Comparison of ENCODE assay signal across 18 cellular contexts in the genomic region with DNA sequence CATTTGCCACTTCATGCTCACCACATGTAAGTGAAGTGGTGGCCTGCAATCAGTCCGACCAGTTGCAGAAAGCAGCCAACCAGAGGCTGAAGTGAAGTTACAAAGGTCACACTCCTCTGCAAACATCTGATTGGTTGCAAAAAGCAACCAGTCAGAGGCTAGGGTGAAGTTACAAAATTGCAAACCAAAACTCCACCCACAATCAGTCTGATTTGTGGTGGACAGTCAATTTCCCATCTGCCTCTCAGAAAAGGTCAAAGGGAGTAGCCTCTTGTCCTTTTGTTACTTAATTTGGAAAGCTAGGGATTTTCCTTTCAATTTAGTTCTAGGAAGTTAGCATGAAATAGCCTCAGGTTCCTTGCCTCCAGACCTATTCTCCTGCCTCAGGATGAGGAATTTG.
DNase-seq lines count a peak whose midpoint lies in the region; ATAC-seq and TF ChIP-seq lines count a peak whose summit lies in the region.
"Had no signal": no experiment of that assay in that cellular context is flagged by ENCODE, and none has a peak within 500 bp of the region (broad histone marks: within the 10 kb centered on the region; RNA-seq: fewer than 3 reads in every experiment).

No MANE protein-coding gene starts in this region.

- H3K4me1 Mint-ChIP-seq in stimulated activated naive B cell treated with anti-CD40 and anti-IgM and Interleukin-4, amounts not matched to agents 10 μg/mL and 1 μg/mL and 100 μg/mL, for 72 hours, result peaks cover 2 to 6% of the 10 kb centered on the region in 2 donors
- H3K4me1 Mint-ChIP-seq: CD14-positive monocyte had no signal

- peaks cover 22 to 29% of the 10 kb centered on the region in 2 donors for H3K9me3 Mint-ChIP-seq in stimulated activated naive B cell treated with anti-CD40 and anti-IgM and Interleukin-4, amounts not matched to agents 10 μg/mL and 1 μg/mL and 100 μg/mL, for 72 hours

- H3K27me3 ChIP-seq in esophagus muscularis mucosa (no peaks in the 10 kb centered on the region), liver (ENCODE audit: control insufficient read depth in 4 of 4, insufficient read depth in 4 of 4, low read length in 3 of 4) (no peaks in the 10 kb centered on the region)
- H3K27me3 ChIP-seq: BE2C, BLaER1 had no signal

- DNase-seq in esophagus muscularis mucosa (ENCODE audit: extremely low spot score) (peak; percentile 39), left lobe of liver (ENCODE audit: low spot score) (no peak), omental fat pad (ENCODE audit: low spot score) (no peak)
- DNase-seq in stimulated activated naive B cell treated with anti-CD40 and anti-IgM and Interleukin-4, amounts not matched to agents 10 μg/mL and 1 μg/mL and 100 μg/mL, for 72 hours, result no peak
- no peak for DNase-seq in activated CD4-positive, alpha-beta T cell treated with anti-CD3 and anti-CD28 coated beads for 4 hours
- DNase-seq: 8988T; ACHN; BE2C; C1 segment of cervical spinal cord; CD4-positive, alpha-beta memory T cell; CD4-positive, CD25-positive, alpha-beta regulatory T cell; CD8-positive, alpha-beta memory T cell; COR-L47; DMS79 treated with DMSO at 0.1 percent for 48 hours; GF-D8 had no signal

- no peak overlapping the region for H3K9ac ChIP-seq in liver (ENCODE audit: low read depth in 1 of 2, low read length in 2 of 2)
- H3K9ac ChIP-seq: BLaER1 had no signal

- H3K36me3 ChIP-seq in esophagus muscularis mucosa (no peaks in the 10 kb centered on the region), liver (ENCODE audit: control insufficient read depth in 4 of 4, insufficient read depth in 3 of 4, low read depth in 1 of 4, low read length in 3 of 4) (no peaks in the 10 kb centered on the region)
- H3K36me3 ChIP-seq: BE2C, BLaER1 had no signal

- no peak overlapping the region for H3K27ac ChIP-seq in esophagus muscularis mucosa (replicated peaks in 1 of 4)
- no peak overlapping the region for H3K27ac ChIP-seq in liver (ENCODE audit: low read depth in 1 of 2, low read length in 2 of 2)
- H3K27ac ChIP-seq: BLaER1 had no signal

- no peak overlapping the region for H3K4me3 Mint-ChIP-seq in stimulated activated naive B cell treated with anti-CD40 and anti-IgM and Interleukin-4, amounts not matched to agents 10 μg/mL and 1 μg/mL and 100 μg/mL, for 72 hours
- H3K4me3 Mint-ChIP-seq: CD14-positive monocyte; CD4-positive, alpha-beta memory T cell; CD4-positive, CD25-positive, alpha-beta regulatory T cell; CD8-positive, alpha-beta memory T cell had no signal

- H3K27ac Mint-ChIP-seq in stimulated activated naive B cell treated with anti-CD40 and anti-IgM and Interleukin-4, amounts not matched to agents 10 μg/mL and 1 μg/mL and 100 μg/mL, for 72 hours, result no peak overlapping the region
- H3K27ac Mint-ChIP-seq: CD14-positive monocyte; CD4-positive, alpha-beta memory T cell; CD4-positive, CD25-positive, alpha-beta regulatory T cell; CD8-positive, alpha-beta memory T cell had no signal

- no peak for TF ChIP-seq POLR2A in esophagus muscularis mucosa (IDR thresholded peaks at IDR 0.05; ENCODE audit: low read depth)

- H3K9me3 ChIP-seq in esophagus muscularis mucosa (peaks cover 0 to 31% (median 13%) of the 10 kb centered on the region in 4 donors), liver (ENCODE audit: control insufficient read depth in 4 of 4, low read length in 3 of 4) (peaks cover 3 to 15% (median 7%) of the 10 kb centered on the region in 4 donors)
- H3K9me3 ChIP-seq: BE2C had no signal

- TF ChIP-seq CTCF in esophagus muscularis mucosa (IDR thresholded peaks at IDR 0.05) (no peak), liver (IDR thresholded peaks at IDR 0.05; ENCODE audit: low read depth, low read length, missing input control) (no peak), omental fat pad (IDR thresholded peaks at IDR 0.05) (no peak)

- TF ChIP-seq RAD21 in liver (IDR thresholded peaks at IDR 0.05), result no peak

- peaks cover 0 to 5% of the 10 kb centered on the region in 2 donors for H3K27me3 Mint-ChIP-seq in stimulated activated naive B cell treated with anti-CD40 and anti-IgM and Interleukin-4, amounts not matched to agents 10 μg/mL and 1 μg/mL and 100 μg/mL, for 72 hours
- H3K27me3 Mint-ChIP-seq: CD4-positive, alpha-beta memory T cell; CD4-positive, CD25-positive, alpha-beta regulatory T cell had no signal

- ATAC-seq in left lobe of liver (peak; percentile 49), omental fat pad (ENCODE audit: low FRiP score) (no peak)
- ATAC-seq in stimulated activated naive B cell treated with anti-CD40 and anti-IgM and Interleukin-4, amounts not matched to agents 10 μg/mL and 1 μg/mL and 100 μg/mL, for 72 hours (replicated peaks), result no peak

- H3K36me3 Mint-ChIP-seq in stimulated activated naive B cell treated with anti-CD40 and anti-IgM and Interleukin-4, amounts not matched to agents 10 μg/mL and 1 μg/mL and 100 μg/mL, for 72 hours, result peaks cover 14 to 19% of the 10 kb centered on the region in 2 donors
- H3K36me3 Mint-ChIP-seq: CD14-positive monocyte had no signal

- 73% methylated on average over 1 of the region's 1 CpG for WGBS in esophagus muscularis mucosa
- 42% methylated on average over 1 of the region's 1 CpG for WGBS in liver

- no peak overlapping the region for H3K4me3 ChIP-seq in esophagus muscularis mucosa
- H3K4me3 ChIP-seq in liver (ENCODE audit: low read depth in 1 of 3, low read length in 3 of 3), result no peak overlapping the region
- H3K4me3 ChIP-seq: BLaER1 had no signal

- H3K4me1 ChIP-seq in esophagus muscularis mucosa (peaks cover 0 to 6% (median 0%) of the 10 kb centered on the region in 4 donors), liver (ENCODE audit: control insufficient read depth in 4 of 4, insufficient read depth in 4 of 4, low read length in 3 of 4) (peaks cover 0 to 3% (median under 1%) of the 10 kb centered on the region in 4 donors)
- H3K4me1 ChIP-seq: BE2C, BLaER1 had no signal

- intact Hi-C loops in esophagus muscularis mucosa (cut with DNase I), result no loop called here

- no peak for TF ChIP-seq EP300 in esophagus muscularis mucosa (IDR thresholded peaks at IDR 0.05)

TF ChIP-seq in liver, 16 proteins besides CTCF, POLR2A, EP300 and RAD21:
- TF ChIP-seq TAF1 (conservative IDR thresholded peaks at IDR 0.05) (no peak), YY1 (IDR thresholded peaks at IDR 0.05) (peak; percentile 26), REST (IDR thresholded peaks at IDR 0.05) (peak; percentile 14), HNF4A (conservative IDR thresholded peaks at IDR 0.05) (peak; percentile 45 to 58), RXRA (IDR thresholded peaks at IDR 0.05) (peak; percentile 14 to 65), SP1 (IDR thresholded peaks at IDR 0.05) (peak; percentile 48), NR2F2 (IDR thresholded peaks at IDR 0.05) (peak; percentile 19)
- TF ChIP-seq, protein P1, sequence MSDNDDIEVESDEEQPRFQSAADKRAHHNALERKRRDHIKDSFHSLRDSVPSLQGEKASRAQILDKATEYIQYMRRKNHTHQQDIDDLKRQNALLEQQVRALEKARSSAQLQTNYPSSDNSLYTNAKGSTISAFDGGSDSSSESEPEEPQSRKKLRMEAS (IDR thresholded peaks at IDR 0.05), result peak; percentile 22
- TF ChIP-seq, protein P2, sequence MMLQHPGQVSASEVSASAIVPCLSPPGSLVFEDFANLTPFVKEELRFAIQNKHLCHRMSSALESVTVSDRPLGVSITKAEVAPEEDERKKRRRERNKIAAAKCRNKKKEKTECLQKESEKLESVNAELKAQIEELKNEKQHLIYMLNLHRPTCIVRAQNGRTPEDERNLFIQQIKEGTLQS (IDR thresholded peaks at IDR 0.05), result no peak
